In the genomic region with DNA sequence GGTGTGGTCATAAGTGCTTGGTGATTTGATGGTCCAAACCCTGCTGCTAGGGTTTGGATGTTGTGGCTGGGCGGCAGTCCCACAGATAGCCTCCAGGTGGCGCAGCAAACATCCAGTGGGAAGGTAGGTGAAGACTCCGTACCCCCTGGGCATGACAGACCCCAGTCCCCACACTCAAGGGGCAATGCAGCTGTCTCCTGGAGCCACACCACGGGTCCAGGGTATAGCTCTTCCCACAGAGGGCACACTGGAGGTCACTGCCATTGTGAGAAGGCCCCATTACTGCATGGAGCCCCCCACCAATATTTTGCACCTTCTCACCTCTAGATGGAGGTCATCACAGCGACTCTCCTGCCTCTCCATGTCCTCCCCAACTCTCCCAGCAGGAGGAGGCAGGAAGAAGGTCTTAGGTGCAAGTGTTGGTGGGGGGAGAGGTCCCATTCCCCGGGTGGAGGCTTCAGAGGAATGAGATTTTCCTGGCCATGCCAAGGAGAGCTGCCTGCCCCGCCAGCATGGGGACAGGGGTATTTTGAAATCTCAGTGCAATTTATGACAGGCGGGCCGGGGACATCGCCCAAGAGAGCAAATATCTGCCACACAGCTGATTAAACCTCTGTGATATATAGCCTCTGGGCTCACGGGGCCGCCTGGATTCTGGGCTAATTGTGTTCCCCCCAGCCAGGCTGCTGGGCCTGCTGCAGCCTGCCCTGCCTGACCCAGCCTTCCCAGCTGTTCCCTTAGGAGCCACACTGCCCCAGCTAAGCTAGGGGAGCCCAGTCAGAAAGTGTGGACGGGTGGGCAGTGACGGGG, we compare ENCODE assay signal across 7 cellular contexts.
DNase-seq lines count a peak whose midpoint lies in the region; ATAC-seq and TF ChIP-seq lines count a peak whose summit lies in the region.

No MANE protein-coding gene starts in this region.

- H3K27ac Mint-ChIP-seq in memory B cell, result no peak overlapping the region

- H3K4me1 Mint-ChIP-seq in memory B cell, result peaks cover 17% of the 10 kb centered on the region

- H3K27ac ChIP-seq in coronary artery, result no peak overlapping the region

- H3K4me3 ChIP-seq in GM12865 (ENCODE audit: low read depth, low read length) (no peak overlapping the region), coronary artery (no peak overlapping the region)

- DNase-seq in GM12865 (ENCODE audit: low read depth), result peak; percentile 65
- DNase-seq in NCI-H1105 treated with DMSO at 0.1 percent for 48 hours (lab: John Stamatoyannopoulos, UW), result peak; percentile 19
- peak; percentile 85 for DNase-seq in activated CD4-positive, alpha-beta T cell treated with anti-CD3 and anti-CD28 coated beads for 48 hours
- DNase-seq in coronary artery (ENCODE audit: low spot score), result no peak
- peak; percentile 72 to 78 for DNase-seq in memory B cell (ENCODE audit: low spot score in 2 of 2)
- DNase-seq in stimulated activated CD8-positive, alpha-beta memory T cell treated with anti-CD3 and anti-CD28 coated beads, Interleukin-2, amount 100 ng/mL, for 48 hours (ENCODE audit: low read depth in 2 of 2), result peak; percentile 48 to 71
- no peak for DNase-seq in GM19240 (ENCODE audit: insufficient read length, low spot score)

- no peak overlapping the region for H3K4me3 Mint-ChIP-seq in memory B cell

- peaks cover 4% of the 10 kb centered on the region for H3K27me3 Mint-ChIP-seq in memory B cell

- TF ChIP-seq CTCF in GM12865 (IDR thresholded peaks at IDR 0.05; ENCODE audit: insufficient read depth, low read depth, low read length, missing control alignments) (peak; percentile 91), coronary artery (IDR thresholded peaks at IDR 0.05) (peak; percentile 88)

- peak; percentile 53 for ATAC-seq in memory B cell (ENCODE audit: low read depth)

- no peaks in the 10 kb centered on the region for H3K36me3 Mint-ChIP-seq in memory B cell

- no peaks in the 10 kb centered on the region for H3K9me3 Mint-ChIP-seq in memory B cell

Comparison
In these comparisons a context has a peak if more than half of its experiments do, and no peak if none do; other contexts are left out.
1. DNase-seq: peak in GM12865 (single experiment), NCI-H1105 treated with DMSO at 0.1 percent for 48 hours (single experiment), activated CD4-positive, alpha-beta T cell treated with anti-CD3 and anti-CD28 coated beads for 48 hours (single experiment), memory B cell (2 of 2) and stimulated activated CD8-positive, alpha-beta memory T cell treated with anti-CD3 and anti-CD28 coated beads, Interleukin-2, amount 100 ng/mL, for 48 hours (2 of 2); none in coronary artery (single experiment) and GM19240 (single experiment).